ENCODE assay signal across 37 cellular contexts in genomic region chr7:91414734-91415133, GRCh38.
"Had no signal": no experiment of that assay in that cellular context is flagged by ENCODE, and none has a peak within 500 bp of the region (broad histone marks: within the 10 kb centered on the region; RNA-seq: fewer than 3 reads in every experiment).

No MANE protein-coding gene starts in this region.

- H3K4me3 Mint-ChIP-seq: activated CD4-positive, alpha-beta memory T cell treated with anti-CD3 and anti-CD28 coated beads, Interleukin-2, amount 10 ng/mL, durations not matched to agents 7 days and 5 days; activated CD4-positive, alpha-beta T cell treated with anti-CD3 and anti-CD28 coated beads for 36 hours; activated CD4-positive, alpha-beta T cell treated with anti-CD3 and anti-CD28 coated beads, Interleukin-2, amount 10 ng/mL, durations not matched to agents 7 days and 5 days; activated CD8-positive, alpha-beta memory T cell treated with anti-CD3 and anti-CD28 coated beads, Interleukin-2, amount 10 ng/mL, durations not matched to agents 7 days and 5 days; activated CD8-positive, alpha-beta T cell treated with anti-CD3 and anti-CD28 coated beads, Interleukin-2, amount 10 ng/mL, durations not matched to agents 7 days and 5 days; activated naive CD4-positive, alpha-beta T cell treated with anti-CD3 and anti-CD28 coated beads, Interleukin-2, amount 10 ng/mL, durations not matched to agents 7 days and 5 days; activated naive CD4-positive, alpha-beta T cell treated with anti-CD3 and anti-CD28 coated beads, Interleukin-2, amount 50 U/mL, for 24 hours; activated naive CD8-positive, alpha-beta T cell; activated naive CD8-positive, alpha-beta T cell treated with anti-CD3 and anti-CD28 coated beads, Interleukin-2, amount 10 ng/mL, durations not matched to agents 7 days and 5 days; activated naive CD8-positive, alpha-beta T cell treated with anti-CD3 and anti-CD28 coated beads, Interleukin-2, amount 50 U/mL, for 24 hours; activated T-cell treated with anti-CD3 and anti-CD28 coated beads, Interleukin-2, amount 50 U/mL, for 24 hours; brain; central memory CD8-positive, alpha-beta T cell; T-helper 1 cell treated with Interleukin-12 subunit alpha and Interleukin-12 subunit beta and Interleukin-4 antibody, amounts not matched to agents 30 μg/mL and 1 μg/mL, for 36 hours; T-helper 2 cell treated with Interferon-gamma antibody and Interleukin-4, amounts not matched to agents 5 μg/mL and 100 μg/mL, for 36 hours; WTC11 had no signal

- ATAC-seq: activated CD4-positive, alpha-beta T cell treated with anti-CD3 and anti-CD28 coated beads for 36 hours; activated CD4-positive, CD25-positive, alpha-beta regulatory T cell treated with anti-CD3 and anti-CD28 coated beads, Interleukin-2, amount 50 U/mL, for 24 hours; activated CD8-positive, alpha-beta memory T cell treated with anti-CD3 and anti-CD28 coated beads, Interleukin-2, amount 10 ng/mL, durations not matched to agents 7 days and 5 days; activated CD8-positive, alpha-beta T cell treated with anti-CD3 and anti-CD28 coated beads, Interleukin-2, amount 10 ng/mL, durations not matched to agents 7 days and 5 days; activated naive CD8-positive, alpha-beta T cell treated with anti-CD3 and anti-CD28 coated beads, Interleukin-2, amount 50 U/mL, for 24 hours; WTC11 had no signal

- DNase-seq: activated CD4-positive, alpha-beta memory T cell treated with anti-CD3 and anti-CD28 coated beads, Interleukin-2, amount 10 ng/mL, durations not matched to agents 7 days and 5 days; activated CD4-positive, alpha-beta T cell treated with anti-CD3 and anti-CD28 coated beads for 1 hour; activated CD4-positive, alpha-beta T cell treated with anti-CD3 and anti-CD28 coated beads for 36 hours; activated CD4-positive, alpha-beta T cell treated with anti-CD3 and anti-CD28 coated beads for 48 hours; activated CD4-positive, alpha-beta T cell treated with anti-CD3 and anti-CD28 coated beads, Interleukin-2, amount 10 ng/mL, durations not matched to agents 7 days and 5 days; activated CD4-positive, alpha-beta T cell treated with anti-CD3 and anti-CD28 coated beads, Interleukin-2, amount 50 U/mL, for 48 hours; activated CD4-positive, CD25-positive, alpha-beta regulatory T cell; activated CD8-positive, alpha-beta memory T cell treated with anti-CD3 and anti-CD28 coated beads for 24 hours; activated CD8-positive, alpha-beta memory T cell treated with anti-CD3 and anti-CD28 coated beads, Interleukin-2, amount 10 ng/mL, durations not matched to agents 7 days and 5 days; activated CD8-positive, alpha-beta memory T cell treated with anti-CD3 and anti-CD28 coated beads, Interleukin-2, amount 50 U/mL, for 48 hours; activated CD8-positive, alpha-beta T cell treated with anti-CD3 and anti-CD28 coated beads, Interleukin-2, amount 10 ng/mL, durations not matched to agents 7 days and 5 days; activated effector memory CD4-positive, alpha-beta T cell treated with Interleukin-2 at 50 U/mL for 16 hours; activated gamma-delta T cell; activated naive CD4-positive, alpha-beta T cell treated with anti-CD3 and anti-CD28 coated beads, Interleukin-2, amount 10 ng/mL, durations not matched to agents 7 days and 5 days; activated naive CD4-positive, alpha-beta T cell treated with Interleukin-2 at 50 U/mL for 16 hours; activated naive CD8-positive, alpha-beta T cell treated with anti-CD3 and anti-CD28 coated beads, Interleukin-2, amount 10 ng/mL, durations not matched to agents 7 days and 5 days; activated naive CD8-positive, alpha-beta T cell treated with anti-CD3 and anti-CD28 coated beads, Interleukin-2, amount 50 U/mL, for 24 hours; activated T-cell treated with anti-CD3 and anti-CD28 coated beads, Interleukin-2, amount 50 U/mL, for 24 hours; activated T-cell treated with anti-CD3 and anti-CD28 coated beads, Interleukin-2, amount 50 U/mL, for 48 hours; amygdala; anterior cingulate cortex; caudate nucleus; cerebellar nuclear complex; T-helper 2 cell; T-helper 9 cell; WERI-Rb-1 had no signal

- H3K36me3 Mint-ChIP-seq: activated CD8-positive, alpha-beta memory T cell treated with anti-CD3 and anti-CD28 coated beads, Interleukin-2, amount 10 ng/mL, durations not matched to agents 7 days and 5 days; activated naive CD4-positive, alpha-beta T cell treated with anti-CD3 and anti-CD28 coated beads, Interleukin-2, amount 10 ng/mL, durations not matched to agents 7 days and 5 days; activated naive CD4-positive, alpha-beta T cell treated with anti-CD3 and anti-CD28 coated beads, Interleukin-2, amount 50 U/mL, for 24 hours; activated naive CD8-positive, alpha-beta T cell; activated naive CD8-positive, alpha-beta T cell treated with anti-CD3 and anti-CD28 coated beads, Interleukin-2, amount 10 ng/mL, durations not matched to agents 7 days and 5 days; brain; WTC11 had no signal

- H3K27me3 Mint-ChIP-seq: activated CD4-positive, alpha-beta memory T cell treated with anti-CD3 and anti-CD28 coated beads, Interleukin-2, amount 10 ng/mL, durations not matched to agents 7 days and 5 days; activated CD4-positive, alpha-beta T cell treated with anti-CD3 and anti-CD28 coated beads for 36 hours; activated CD4-positive, alpha-beta T cell treated with anti-CD3 and anti-CD28 coated beads, Interleukin-2, amount 10 ng/mL, durations not matched to agents 7 days and 5 days; activated CD8-positive, alpha-beta memory T cell treated with anti-CD3 and anti-CD28 coated beads, Interleukin-2, amount 10 ng/mL, durations not matched to agents 7 days and 5 days; activated naive CD4-positive, alpha-beta T cell treated with anti-CD3 and anti-CD28 coated beads, Interleukin-2, amount 10 ng/mL, durations not matched to agents 7 days and 5 days; activated naive CD4-positive, alpha-beta T cell treated with anti-CD3 and anti-CD28 coated beads, Interleukin-2, amount 50 U/mL, for 24 hours; activated naive CD8-positive, alpha-beta T cell; activated naive CD8-positive, alpha-beta T cell treated with anti-CD3 and anti-CD28 coated beads, Interleukin-2, amount 10 ng/mL, durations not matched to agents 7 days and 5 days; activated naive CD8-positive, alpha-beta T cell treated with anti-CD3 and anti-CD28 coated beads, Interleukin-2, amount 50 U/mL, for 24 hours; activated T-cell treated with anti-CD3 and anti-CD28 coated beads, Interleukin-2, amount 50 U/mL, for 24 hours; brain; central memory CD8-positive, alpha-beta T cell had no signal

- H3K27ac Mint-ChIP-seq: activated CD4-positive, alpha-beta memory T cell treated with anti-CD3 and anti-CD28 coated beads, Interleukin-2, amount 10 ng/mL, durations not matched to agents 7 days and 5 days; activated CD4-positive, alpha-beta T cell treated with anti-CD3 and anti-CD28 coated beads for 36 hours; activated CD4-positive, alpha-beta T cell treated with anti-CD3 and anti-CD28 coated beads, Interleukin-2, amount 10 ng/mL, durations not matched to agents 7 days and 5 days; activated CD8-positive, alpha-beta memory T cell treated with anti-CD3 and anti-CD28 coated beads, Interleukin-2, amount 10 ng/mL, durations not matched to agents 7 days and 5 days; activated CD8-positive, alpha-beta T cell treated with anti-CD3 and anti-CD28 coated beads, Interleukin-2, amount 10 ng/mL, durations not matched to agents 7 days and 5 days; activated naive CD4-positive, alpha-beta T cell treated with anti-CD3 and anti-CD28 coated beads, Interleukin-2, amount 10 ng/mL, durations not matched to agents 7 days and 5 days; activated naive CD4-positive, alpha-beta T cell treated with anti-CD3 and anti-CD28 coated beads, Interleukin-2, amount 50 U/mL, for 24 hours; activated naive CD8-positive, alpha-beta T cell; activated naive CD8-positive, alpha-beta T cell treated with anti-CD3 and anti-CD28 coated beads, Interleukin-2, amount 10 ng/mL, durations not matched to agents 7 days and 5 days; activated naive CD8-positive, alpha-beta T cell treated with anti-CD3 and anti-CD28 coated beads, Interleukin-2, amount 50 U/mL, for 24 hours; activated T-cell treated with anti-CD3 and anti-CD28 coated beads, Interleukin-2, amount 50 U/mL, for 24 hours; activated T-helper 2 cell treated with anti-CD3 and anti-CD28 coated beads, Interferon-gamma antibody, Interleukin-2, Interleukin-4, amounts not matched to agents 10 μg/mL and 5 μg/mL and 100 μg/mL, durations not matched to agents 14 hours and 24 hours and 36 hours; brain; T-helper 1 cell treated with Interleukin-12 subunit alpha and Interleukin-12 subunit beta and Interleukin-4 antibody, amounts not matched to agents 30 μg/mL and 1 μg/mL, for 36 hours; T-helper 2 cell treated with Interferon-gamma antibody and Interleukin-4, amounts not matched to agents 5 μg/mL and 100 μg/mL, for 36 hours; WTC11 had no signal

- H3K4me1 ChIP-seq: ascending aorta had no signal

- H3K4me1 Mint-ChIP-seq: activated CD4-positive, alpha-beta memory T cell treated with anti-CD3 and anti-CD28 coated beads, Interleukin-2, amount 10 ng/mL, durations not matched to agents 7 days and 5 days; activated CD4-positive, alpha-beta T cell treated with anti-CD3 and anti-CD28 coated beads for 36 hours; activated CD4-positive, alpha-beta T cell treated with anti-CD3 and anti-CD28 coated beads, Interleukin-2, amount 10 ng/mL, durations not matched to agents 7 days and 5 days; activated CD8-positive, alpha-beta memory T cell treated with anti-CD3 and anti-CD28 coated beads, Interleukin-2, amount 10 ng/mL, durations not matched to agents 7 days and 5 days; activated naive CD4-positive, alpha-beta T cell treated with anti-CD3 and anti-CD28 coated beads, Interleukin-2, amount 10 ng/mL, durations not matched to agents 7 days and 5 days; activated naive CD4-positive, alpha-beta T cell treated with anti-CD3 and anti-CD28 coated beads, Interleukin-2, amount 50 U/mL, for 24 hours; activated naive CD8-positive, alpha-beta T cell treated with anti-CD3 and anti-CD28 coated beads, Interleukin-2, amount 10 ng/mL, durations not matched to agents 7 days and 5 days; activated naive CD8-positive, alpha-beta T cell treated with anti-CD3 and anti-CD28 coated beads, Interleukin-2, amount 50 U/mL, for 24 hours; brain; central memory CD8-positive, alpha-beta T cell had no signal

- H3K4me3 ChIP-seq: ascending aorta, cardiac muscle cell had no signal

- H3K27me3 ChIP-seq: ascending aorta, cardiac muscle cell had no signal

- H3K27ac ChIP-seq: ascending aorta, cardiac muscle cell, WERI-Rb-1 had no signal

- H3K36me3 ChIP-seq: ascending aorta, cardiac muscle cell, WERI-Rb-1 had no signal

- H3K9me3 Mint-ChIP-seq: activated CD4-positive, alpha-beta memory T cell treated with anti-CD3 and anti-CD28 coated beads, Interleukin-2, amount 10 ng/mL, durations not matched to agents 7 days and 5 days; activated CD4-positive, alpha-beta T cell treated with anti-CD3 and anti-CD28 coated beads, Interleukin-2, amount 10 ng/mL, durations not matched to agents 7 days and 5 days; activated naive CD4-positive, alpha-beta T cell treated with anti-CD3 and anti-CD28 coated beads, Interleukin-2, amount 10 ng/mL, durations not matched to agents 7 days and 5 days; activated naive CD4-positive, alpha-beta T cell treated with anti-CD3 and anti-CD28 coated beads, Interleukin-2, amount 50 U/mL, for 24 hours; activated naive CD8-positive, alpha-beta T cell treated with anti-CD3 and anti-CD28 coated beads, Interleukin-2, amount 10 ng/mL, durations not matched to agents 7 days and 5 days; activated naive CD8-positive, alpha-beta T cell treated with anti-CD3 and anti-CD28 coated beads, Interleukin-2, amount 50 U/mL, for 24 hours; activated T-cell treated with anti-CD3 and anti-CD28 coated beads, Interleukin-2, amount 50 U/mL, for 24 hours; activated T-helper 2 cell treated with anti-CD3 and anti-CD28 coated beads, Interferon-gamma antibody, Interleukin-2, Interleukin-4, amounts not matched to agents 10 μg/mL and 5 μg/mL and 100 μg/mL, durations not matched to agents 14 hours and 24 hours and 36 hours; brain; T-helper 1 cell treated with Interleukin-12 subunit alpha and Interleukin-12 subunit beta and Interleukin-4 antibody, amounts not matched to agents 30 μg/mL and 1 μg/mL, for 36 hours; T-helper 2 cell treated with Interferon-gamma antibody and Interleukin-4, amounts not matched to agents 5 μg/mL and 100 μg/mL, for 36 hours; WTC11 had no signal

- H3K9me3 ChIP-seq: ascending aorta had no signal
